In the genomic region with DNA sequence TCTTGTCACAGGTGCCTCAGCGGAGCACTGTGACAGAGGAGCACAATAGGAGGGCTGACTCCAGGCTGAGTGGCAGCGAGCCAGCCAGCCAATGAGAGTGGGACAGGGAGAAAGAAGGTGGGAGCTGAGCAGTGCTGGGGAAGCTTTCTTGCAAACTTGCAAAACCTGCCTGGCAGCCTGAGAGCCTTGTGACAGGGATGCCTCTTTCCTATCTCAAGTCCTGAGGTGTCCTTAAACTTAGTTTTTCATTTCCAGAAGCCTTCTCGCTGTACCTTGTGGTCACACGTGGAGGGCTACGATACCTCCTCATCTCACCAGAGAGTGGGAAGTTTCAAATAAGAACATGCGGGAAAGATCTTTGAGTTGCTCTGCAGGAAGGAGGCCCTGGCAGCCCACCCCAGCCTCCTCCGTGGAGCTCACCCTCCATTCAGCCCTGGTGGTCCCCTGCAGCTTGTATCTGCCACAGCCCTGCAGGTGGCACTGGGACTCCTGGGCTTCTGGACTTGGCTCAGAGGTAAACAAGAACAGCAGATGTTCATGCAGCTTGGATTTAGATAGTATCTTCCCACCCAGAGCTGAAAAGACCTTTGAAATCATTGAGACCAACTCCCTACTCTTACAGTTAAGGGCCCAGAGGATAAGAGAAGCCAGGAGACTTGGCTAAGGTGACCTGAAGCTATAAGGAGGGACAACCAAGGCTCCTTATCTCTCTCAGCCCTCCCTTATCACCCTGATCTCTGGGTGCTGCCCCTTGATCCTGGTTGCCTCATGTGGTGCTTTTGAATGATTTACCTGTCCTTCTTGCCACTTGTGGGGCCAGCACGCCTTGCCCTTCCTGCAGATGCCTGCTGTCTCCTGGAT, we compare ENCODE assay signal across 8 cellular contexts.
A peak's percentile ranks its signal among the peaks of the same experiment; 100 is the strongest.
DNase-seq lines count a peak whose midpoint lies in the region; ATAC-seq lines count a peak whose summit lies in the region.

No MANE protein-coding gene starts in this region.

- peaks cover 8% of the 10 kb centered on the region for H3K4me1 Mint-ChIP-seq in activated T-helper 17 cell treated with anti-CD3 and anti-CD28 coated beads, Interleukin-2, amount 50 U/mL, for 72 hours

- DNase-seq in DMS153 treated with DMSO at 0.1 percent for 48 hours (lab: John Stamatoyannopoulos, UW; ENCODE audit: unreplicated experiment) (peak; percentile 57), NCI-H1048 (lab: John Stamatoyannopoulos, UW) (peak; percentile 85), SKM-1 treated with dmso at 0.1 percent for 144 hours (lab: John Stamatoyannopoulos, UW; ENCODE audit: unreplicated experiment) (no peak), T-helper 9 cell (no peak), NCI-H2227 treated with DMSO at 0.1 percent for 48 hours (lab: John Stamatoyannopoulos, UW) (no peak)

- ATAC-seq in activated T-helper 17 cell treated with anti-CD3 and anti-CD28 coated beads, Interleukin-2, amount 50 U/mL, for 72 hours (replicated peaks): no peak
- ATAC-seq in GM21619 (IDR thresholded peaks at IDR 0.05; ENCODE audit: unreplicated experiment): no peak

- peaks cover 20% of the 10 kb centered on the region for H3K9me3 ChIP-seq in mesodermal cell (ENCODE audit: control insufficient read depth, low read length)

- no peaks in the 10 kb centered on the region for H3K36me3 Mint-ChIP-seq in activated T-helper 17 cell treated with anti-CD3 and anti-CD28 coated beads, Interleukin-2, amount 50 U/mL, for 72 hours (ENCODE audit: low read depth)

- no peaks in the 10 kb centered on the region for H3K9me3 Mint-ChIP-seq in activated T-helper 17 cell treated with anti-CD3 and anti-CD28 coated beads, Interleukin-2, amount 50 U/mL, for 72 hours

- H3K4me3 ChIP-seq in mesodermal cell (ENCODE audit: extremely low read depth, insufficient read depth, low read length, poor library complexity, severe bottlenecking): no peak overlapping the region

- H3K27ac ChIP-seq in mesodermal cell (ENCODE audit: low read depth, low read length, severe bottlenecking): peak overlapping the region; percentile 66

- 52 to 59% methylated on average over 5 to 7 of the region's 8 CpGs for WGBS in mesodermal cell (ENCODE audit: insufficient coverage in 2 of 2), 2 experiments

- no peak overlapping the region for H3K4me3 Mint-ChIP-seq in activated T-helper 17 cell treated with anti-CD3 and anti-CD28 coated beads, Interleukin-2, amount 50 U/mL, for 72 hours

- H3K4me1 ChIP-seq in mesodermal cell (ENCODE audit: control insufficient read depth, insufficient read depth, low read length, poor library complexity, severe bottlenecking): peaks cover 34% of the 10 kb centered on the region

- no peaks in the 10 kb centered on the region for H3K27me3 Mint-ChIP-seq in activated T-helper 17 cell treated with anti-CD3 and anti-CD28 coated beads, Interleukin-2, amount 50 U/mL, for 72 hours

- H3K36me3 ChIP-seq in mesodermal cell (ENCODE audit: control insufficient read depth, insufficient read depth, low read length): no peaks in the 10 kb centered on the region

- H3K27ac Mint-ChIP-seq in activated T-helper 17 cell treated with anti-CD3 and anti-CD28 coated beads, Interleukin-2, amount 50 U/mL, for 72 hours: peak overlapping the region; percentile 41

Comparison
In these comparisons a context has a peak if more than half of its experiments do, and no peak if none do; other contexts are left out.
1. DNase-seq: peak in DMS153 treated with DMSO at 0.1 percent for 48 hours (single experiment) and NCI-H1048 (single experiment); none in SKM-1 treated with dmso at 0.1 percent for 144 hours (single experiment), T-helper 9 cell (single experiment) and NCI-H2227 treated with DMSO at 0.1 percent for 48 hours (single experiment).